ENCODE assay signal across 1 cellular context in genomic region chr14:21498540-21499526, GRCh38.
TF ChIP-seq lines count a peak whose summit lies in the region.

No MANE protein-coding gene starts in this region.

TF ChIP-seq in H1, 55 proteins besides CTCF, POLR2A, EP300 and RAD21:
- no peak for TF ChIP-seq SRF (IDR thresholded peaks at IDR 0.05; ENCODE audit: low read depth, low read length)
- 0 out of 2 replicates have a peak, but pooled peaks have one; percentile 55 for TF ChIP-seq ATF2 (IDR thresholded peaks at IDR 0.05; ENCODE audit: low read length)
